In the genomic region with DNA sequence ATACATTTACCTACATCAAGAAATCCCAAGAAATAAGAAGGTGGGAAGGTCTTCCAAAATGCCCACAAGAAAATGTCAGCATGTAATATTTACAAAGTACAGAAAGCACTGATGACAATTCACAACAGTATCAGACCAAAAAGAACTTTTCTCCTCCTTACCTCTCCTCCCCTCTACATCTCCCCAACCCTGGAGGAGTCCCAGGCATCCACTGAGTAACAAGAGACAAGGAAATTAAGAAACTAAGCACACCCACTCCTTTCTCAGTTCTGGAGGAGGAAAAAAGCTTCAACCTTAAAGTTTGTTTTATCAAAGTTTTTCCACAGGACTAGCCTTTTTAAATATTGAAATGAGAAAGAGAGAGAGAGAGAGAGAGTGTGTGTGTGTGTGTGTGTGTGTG, we compare ENCODE assay signal across 1 cellular context.
TF ChIP-seq lines count a peak whose summit lies in the region.

No MANE protein-coding gene starts in this region.

TF ChIP-seq in GM12878, 131 proteins besides CTCF, POLR2A, EP300 and RAD21:
- TF ChIP-seq ZZZ3 (IDR thresholded peaks at IDR 0.05; ENCODE audit: control insufficient read depth, insufficient read length, low read depth) (peak; percentile 12), ZNF384 (IDR thresholded peaks at IDR 0.05; ENCODE audit: borderline replicate concordance, low read depth, low read length) (no peak)
